Comparison of ENCODE assay signal across 8 cellular contexts in the genomic region with DNA sequence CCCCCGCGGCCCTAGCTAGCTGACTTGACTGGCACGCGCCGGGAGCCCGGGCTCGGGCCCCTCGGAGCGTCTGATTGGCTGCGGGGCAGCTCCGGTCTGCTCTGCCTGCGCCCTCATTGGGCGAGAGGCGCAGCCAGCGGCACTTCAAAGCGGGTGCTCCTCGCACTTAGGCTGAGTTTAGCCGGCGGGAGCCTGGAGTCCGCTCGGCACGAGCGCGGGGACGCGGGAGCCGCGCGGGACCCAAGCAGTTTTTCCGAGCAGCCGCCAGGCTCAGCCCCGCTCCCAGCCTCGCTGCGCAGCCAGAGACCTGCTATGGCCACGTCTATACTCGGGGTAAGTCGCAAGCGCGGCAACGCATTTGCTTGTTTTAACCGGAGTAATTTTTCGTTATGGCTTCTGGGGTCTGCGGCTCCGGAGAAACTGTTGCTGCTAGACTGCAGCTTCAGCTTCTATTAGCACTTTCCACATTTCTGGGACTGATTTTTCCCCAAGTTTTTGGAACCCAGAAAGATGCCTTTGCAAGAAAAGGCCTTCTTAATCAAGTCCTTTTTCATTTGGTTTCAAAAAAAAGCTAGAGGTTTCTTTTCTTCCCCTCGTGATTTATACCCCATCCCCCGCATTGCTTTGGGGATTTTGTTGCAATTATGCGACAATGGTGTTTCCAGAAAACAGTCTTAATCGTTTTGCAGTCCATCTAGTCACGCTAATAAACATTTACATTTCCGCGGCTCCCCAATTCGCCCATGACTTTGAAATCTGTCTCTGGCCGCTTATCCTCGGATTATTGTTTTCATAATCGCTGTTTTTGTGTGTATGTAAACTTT. TPM values are rescaled to one million over a fixed set of nuclear protein-coding genes. Genes with fewer than 3 reads are reported as not detected.
DNase-seq lines count a peak whose midpoint lies in the region; ATAC-seq and TF ChIP-seq lines count a peak whose summit lies in the region.

A gene (plus strand): TSS at position 174 of the 824 bp plus-strand sequence. CDS start 139 bp downstream, at position 313.

- no peaks in the 10 kb centered on the region for H3K36me3 Mint-ChIP-seq in activated T-helper 1 cell treated with anti-CD3 and anti-CD28 coated beads, Interleukin-12 subunit alpha, Interleukin-12 subunit beta, Interleukin-2, Interleukin-4 antibody, amounts not matched to agents 30 ng/mL and 10 ng/mL and 1 ng/mL, durations not matched to agents 14 hours and 24 hours and 36 hours (ENCODE audit: low read depth)
- no peaks in the 10 kb centered on the region for H3K36me3 Mint-ChIP-seq in type B pancreatic cell

- no peak for TF ChIP-seq CTCF in type B pancreatic cell (conservative IDR thresholded peaks at IDR 0.05)

- peak within 1 kb of the TSS; percentile 81 for H3K27ac Mint-ChIP-seq in activated T-helper 1 cell treated with anti-CD3 and anti-CD28 coated beads, Interleukin-12 subunit alpha, Interleukin-12 subunit beta, Interleukin-2, Interleukin-4 antibody, amounts not matched to agents 30 ng/mL and 10 ng/mL and 1 ng/mL, durations not matched to agents 14 hours and 24 hours and 36 hours
- no peak within 1 kb of the TSS for H3K27ac Mint-ChIP-seq in type B pancreatic cell

- peak; percentile 68 for DNase-seq in GM04503 (ENCODE audit: low read depth)
- peak; percentile 43 for DNase-seq in NCI-H1092 treated with DMSO at 0.1 percent for 48 hours (lab: John Stamatoyannopoulos, UW)
- no peak for DNase-seq in activated T-helper 1 cell treated with anti-CD3 and anti-CD28 coated beads, Interleukin-12 subunit alpha, Interleukin-12 subunit beta, Interleukin-2, Interleukin-4 antibody, amounts not matched to agents 30 ng/mL and 10 ng/mL and 1 ng/mL, durations not matched to agents 14 hours and 24 hours and 36 hours (ENCODE audit: low spot score)
- DNase-seq in type B pancreatic cell (ENCODE audit: extremely low spot score, unreplicated experiment) = peak; percentile 79
- no peak for DNase-seq in posterior vena cava (ENCODE audit: low spot score)
- DNase-seq in NOMO-1 treated with DMSO at 0.1 percent for 48 hours (lab: John Stamatoyannopoulos, UW; ENCODE audit: unreplicated experiment) = no peak

- peak within 1 kb of the TSS; percentile 53 for H3K4me3 Mint-ChIP-seq in activated T-helper 1 cell treated with anti-CD3 and anti-CD28 coated beads, Interleukin-12 subunit alpha, Interleukin-12 subunit beta, Interleukin-2, Interleukin-4 antibody, amounts not matched to agents 30 ng/mL and 10 ng/mL and 1 ng/mL, durations not matched to agents 14 hours and 24 hours and 36 hours
- H3K4me3 Mint-ChIP-seq in type B pancreatic cell = peak within 1 kb of the TSS; percentile 80

- H3K4me1 Mint-ChIP-seq in activated T-helper 1 cell treated with anti-CD3 and anti-CD28 coated beads, Interleukin-12 subunit alpha, Interleukin-12 subunit beta, Interleukin-2, Interleukin-4 antibody, amounts not matched to agents 30 ng/mL and 10 ng/mL and 1 ng/mL, durations not matched to agents 14 hours and 24 hours and 36 hours (ENCODE audit: low read depth) = peaks cover 28% of the 10 kb centered on the region
- H3K4me1 Mint-ChIP-seq in type B pancreatic cell (ENCODE audit: unreplicated experiment) = peaks cover 23% of the 10 kb centered on the region

- no peaks in the 10 kb centered on the region for H3K9me3 ChIP-seq in iPS-18c (ENCODE audit: control insufficient read depth, insufficient read depth, low read length)

- no peak for ATAC-seq in HG03571 (IDR thresholded peaks at IDR 0.05; ENCODE audit: unreplicated experiment)

- intact Hi-C loops in activated T-helper 1 cell treated with anti-CD3 and anti-CD28 coated beads, Interleukin-12 subunit alpha, Interleukin-12 subunit beta, Interleukin-2, Interleukin-4 antibody, amounts not matched to agents 30 ng/mL and 10 ng/mL and 1 ng/mL, durations not matched to agents 14 hours and 24 hours and 36 hours (cut with micrococcal nuclease) = loop anchor here (2.0 to 5.0 kb wide), 2 partner anchors 1744 to 1827 kb away; no protein-coding TSS in a partner anchor
- intact Hi-C loops in posterior vena cava (cut with DNase I) = loop anchor here in 1 of 2 donors (10.0 kb wide), 1 partner anchor 740 kb away; no protein-coding TSS in a partner anchor

- H3K4me3 ChIP-seq in iPS-18c (ENCODE audit: insufficient read depth, low read depth, low read length) = peak within 1 kb of the TSS; percentile 56

- peaks cover 77% of the 10 kb centered on the region for H3K27me3 Mint-ChIP-seq in activated T-helper 1 cell treated with anti-CD3 and anti-CD28 coated beads, Interleukin-12 subunit alpha, Interleukin-12 subunit beta, Interleukin-2, Interleukin-4 antibody, amounts not matched to agents 30 ng/mL and 10 ng/mL and 1 ng/mL, durations not matched to agents 14 hours and 24 hours and 36 hours (ENCODE audit: insufficient read depth)
- peaks cover 88% of the 10 kb centered on the region for H3K27me3 Mint-ChIP-seq in type B pancreatic cell

- no peaks in the 10 kb centered on the region for H3K9me3 Mint-ChIP-seq in activated T-helper 1 cell treated with anti-CD3 and anti-CD28 coated beads, Interleukin-12 subunit alpha, Interleukin-12 subunit beta, Interleukin-2, Interleukin-4 antibody, amounts not matched to agents 30 ng/mL and 10 ng/mL and 1 ng/mL, durations not matched to agents 14 hours and 24 hours and 36 hours
- H3K9me3 Mint-ChIP-seq in type B pancreatic cell = no peaks in the 10 kb centered on the region

RNA-seq across cellular contexts. Expression of the gene that starts here (rescaled TPM):
- total RNA-seq in activated T-helper 1 cell treated with anti-CD3 and anti-CD28 coated beads, Interleukin-12 subunit alpha, Interleukin-12 subunit beta, Interleukin-2, Interleukin-4 antibody, amounts not matched to agents 30 ng/mL and 10 ng/mL and 1 ng/mL, durations not matched to agents 14 hours and 24 hours and 36 hours = not detected in 2 replicates
- 0.56 TPM in 1 of 2 replicates, not detected in the other for total RNA-seq in type B pancreatic cell (ENCODE audit: low replicate concordance)
- not detected for total RNA-seq in posterior vena cava

Comparison
In these comparisons a context has a peak if more than half of its experiments do, and no peak if none do; other contexts are left out.
1. Peak in DNase-seq in type B pancreatic cell; RNA of the gene not detected or under 1 TPM.
2. DNase-seq: peak in GM04503 (single experiment) and NCI-H1092 treated with DMSO at 0.1 percent for 48 hours (single experiment); none in activated T-helper 1 cell treated with anti-CD3 and anti-CD28 coated beads, Interleukin-12 subunit alpha, Interleukin-12 subunit beta, Interleukin-2, Interleukin-4 antibody, amounts not matched to agents 30 ng/mL and 10 ng/mL and 1 ng/mL, durations not matched to agents 14 hours and 24 hours and 36 hours (single experiment), posterior vena cava (single experiment) and NOMO-1 treated with DMSO at 0.1 percent for 48 hours (single experiment).